ENCODE assay signal across 19 cellular contexts in the genomic region with DNA sequence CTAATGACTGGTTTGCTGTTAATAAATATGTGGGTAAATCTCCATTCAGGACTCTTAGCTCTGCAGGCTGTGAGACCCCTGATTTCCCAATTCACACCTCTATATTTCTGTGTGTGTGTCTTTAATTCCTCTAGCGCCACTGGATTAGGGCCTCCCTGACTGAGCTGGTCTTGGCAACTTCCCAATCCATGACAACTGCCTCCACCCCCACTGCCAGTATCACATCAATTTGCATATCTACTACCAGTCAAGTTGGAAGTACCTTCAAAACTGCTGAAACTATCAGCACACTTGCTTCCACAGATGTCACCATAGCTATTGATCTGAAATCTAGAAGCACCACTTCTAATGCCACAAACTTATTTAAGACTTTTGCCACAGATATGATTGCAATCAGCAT. TPM values are rescaled to one million over a fixed set of nuclear protein-coding genes. Genes with fewer than 3 reads are reported as not detected.
A peak's percentile ranks its signal among the peaks of the same experiment; 100 is the strongest.
DNase-seq lines count a peak whose midpoint lies in the region; ATAC-seq and FAIRE-seq lines count a peak whose summit lies in the region.
"Had no signal": no experiment of that assay in that cellular context is flagged by ENCODE, and none has a peak within 500 bp of the region (broad histone marks: within the 10 kb centered on the region; RNA-seq: fewer than 3 reads in every experiment).

No MANE protein-coding gene starts in this region.

- no peaks in the 10 kb centered on the region for H3K4me1 ChIP-seq in small intestine (ENCODE audit: control insufficient read depth in 2 of 2, insufficient read depth in 1 of 2, low read depth in 1 of 2, low read length in 1 of 2)
- H3K4me1 ChIP-seq: BLaER1 had no signal

- 55 to 81% (median 65%) methylated on average over 1 of the region's 1 CpG for WGBS in small intestine, 3 donors

- no peak overlapping the region for H3K27ac ChIP-seq in small intestine (ENCODE audit: low read depth in 1 of 2, low read length in 1 of 2)
- H3K27ac ChIP-seq: BLaER1 had no signal

- no peak for FAIRE-seq in small intestine (lab: Jason Lieb, UNC)
- FAIRE-seq: A204.1, GM19239, H1, HepG2 had no signal

- H3K27me3 ChIP-seq in small intestine (ENCODE audit: control insufficient read depth in 2 of 2, insufficient read depth in 2 of 2, low read length in 2 of 2) = no peaks in the 10 kb centered on the region
- H3K27me3 ChIP-seq: BLaER1 had no signal

- ATAC-seq in GM18861 (IDR thresholded peaks at IDR 0.05; ENCODE audit: unreplicated experiment) = no peak
- ATAC-seq: HepG2 had no signal

- DNase-seq in Ammon's horn (ENCODE audit: low spot score) = peak; percentile 5
- peak; percentile 61 for DNase-seq in NCI-H1048 (lab: John Stamatoyannopoulos, UW)
- peak; percentile 23 for DNase-seq in RPMI8226
- no peak for DNase-seq in small intestine
- DNase-seq in NCI-H2107 (lab: John Stamatoyannopoulos, UW) = no peak
- DNase-seq: AML-193; Calu3; CD4-positive, alpha-beta memory T cell; DMS79 treated with DMSO at 0.1 percent for 48 hours; GF-D8; H9 had no signal

- no peaks in the 10 kb centered on the region for H3K9me3 ChIP-seq in small intestine (ENCODE audit: control insufficient read depth, low read depth)

- no peaks in the 10 kb centered on the region for H3K36me3 ChIP-seq in small intestine (ENCODE audit: control insufficient read depth in 2 of 2, insufficient read depth in 2 of 2, low read length in 2 of 2)
- H3K36me3 ChIP-seq: BLaER1 had no signal

- H3K4me3 ChIP-seq in small intestine (ENCODE audit: low read depth in 1 of 2, low read length in 2 of 2) = no peak overlapping the region
- H3K4me3 ChIP-seq: BLaER1 had no signal

RNA-seq across cellular contexts. Expression of a gene that starts 27.6 kb away (rescaled TPM):
- polyA plus RNA-seq in small intestine = not detected
- polyA plus RNA-seq: CD14-positive monocyte; CD4-positive, alpha-beta memory T cell; H1; HepG2; IgD-negative memory B cell had no signal

RNA-seq across cellular contexts. Expression of a gene that starts 42.4 kb away (rescaled TPM):
- polyA plus RNA-seq in small intestine = not detected
- polyA plus RNA-seq: CD14-positive monocyte; CD4-positive, alpha-beta memory T cell; H1; HepG2; IgD-negative memory B cell had no signal

RNA-seq across cellular contexts. Expression of a gene that starts 46.7 kb away (rescaled TPM):
- not detected for polyA plus RNA-seq in small intestine
- polyA plus RNA-seq: CD14-positive monocyte; CD4-positive, alpha-beta memory T cell; H1; IgD-negative memory B cell had no signal

Comparison
In these comparisons a context has a peak if more than half of its experiments do, and no peak if none do; other contexts are left out.
1. DNase-seq: peak in Ammon's horn (single experiment), NCI-H1048 (single experiment) and RPMI8226 (single experiment); none in small intestine (single experiment) and NCI-H2107 (single experiment).